1 cellular context compared by ENCODE assay signal in the genomic region with DNA sequence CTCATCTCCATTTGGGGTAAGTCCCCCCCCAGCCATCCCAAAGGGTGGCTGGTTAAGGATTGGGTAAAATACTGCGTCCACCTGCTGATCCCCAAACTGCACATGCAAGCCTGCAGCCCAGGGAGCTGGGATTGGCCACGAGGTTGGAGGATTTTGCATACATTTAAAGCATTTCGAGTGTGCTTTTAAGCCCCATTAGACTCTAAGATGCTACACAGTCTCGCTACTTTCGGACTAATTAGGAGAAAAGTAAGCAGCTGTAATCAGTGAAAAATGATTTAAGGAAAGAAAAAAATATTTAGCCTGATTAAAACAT.
TF ChIP-seq lines count a peak whose summit lies in the region.

No MANE protein-coding gene starts in this region.

TF ChIP-seq in IMR-90, 13 proteins besides CTCF, POLR2A, EP300 and RAD21:
- no peak for TF ChIP-seq CHD1 (IDR thresholded peaks at IDR 0.05; ENCODE audit: low read depth, low read length)
- TF ChIP-seq RFX5 (IDR thresholded peaks at IDR 0.05; ENCODE audit: low read depth, low read length), result no peak
- TF ChIP-seq MAFK (IDR thresholded peaks at IDR 0.05; ENCODE audit: low read depth, low read length), result no peak
- TF ChIP-seq, protein P1, sequence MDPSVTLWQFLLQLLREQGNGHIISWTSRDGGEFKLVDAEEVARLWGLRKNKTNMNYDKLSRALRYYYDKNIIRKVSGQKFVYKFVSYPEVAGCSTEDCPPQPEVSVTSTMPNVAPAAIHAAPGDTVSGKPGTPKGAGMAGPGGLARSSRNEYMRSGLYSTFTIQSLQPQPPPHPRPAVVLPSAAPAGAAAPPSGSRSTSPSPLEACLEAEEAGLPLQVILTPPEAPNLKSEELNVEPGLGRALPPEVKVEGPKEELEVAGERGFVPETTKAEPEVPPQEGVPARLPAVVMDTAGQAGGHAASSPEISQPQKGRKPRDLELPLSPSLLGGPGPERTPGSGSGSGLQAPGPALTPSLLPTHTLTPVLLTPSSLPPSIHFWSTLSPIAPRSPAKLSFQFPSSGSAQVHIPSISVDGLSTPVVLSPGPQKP (IDR thresholded peaks at IDR 0.05; ENCODE audit: borderline replicate concordance, low read depth, low read length), result no peak
- TF ChIP-seq NFE2L2 (IDR thresholded peaks at IDR 0.05; ENCODE audit: low read depth, low read length), result no peak
- TF ChIP-seq MAZ (IDR thresholded peaks at IDR 0.05; ENCODE audit: borderline replicate concordance, low read depth, low read length), result no peak
- no peak for TF ChIP-seq MXI1 (IDR thresholded peaks at IDR 0.05; ENCODE audit: borderline replicate concordance, low read depth, low read length)
- no peak for TF ChIP-seq FOS (IDR thresholded peaks at IDR 0.05; ENCODE audit: low read depth, low read length)
- no peak for TF ChIP-seq RCOR1 (IDR thresholded peaks at IDR 0.05; ENCODE audit: insufficient replicate concordance, low read length)
- no peak for TF ChIP-seq BHLHE40 (IDR thresholded peaks at IDR 0.05; ENCODE audit: low read depth, low read length)
- TF ChIP-seq, protein P2, sequence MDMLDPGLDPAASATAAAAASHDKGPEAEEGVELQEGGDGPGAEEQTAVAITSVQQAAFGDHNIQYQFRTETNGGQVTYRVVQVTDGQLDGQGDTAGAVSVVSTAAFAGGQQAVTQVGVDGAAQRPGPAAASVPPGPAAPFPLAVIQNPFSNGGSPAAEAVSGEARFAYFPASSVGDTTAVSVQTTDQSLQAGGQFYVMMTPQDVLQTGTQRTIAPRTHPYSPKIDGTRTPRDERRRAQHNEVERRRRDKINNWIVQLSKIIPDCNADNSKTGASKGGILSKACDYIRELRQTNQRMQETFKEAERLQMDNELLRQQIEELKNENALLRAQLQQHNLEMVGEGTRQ (IDR thresholded peaks at IDR 0.05; ENCODE audit: low read depth, low read length), result no peak
- no peak for TF ChIP-seq CEBPB (IDR thresholded peaks at IDR 0.05; ENCODE audit: low read depth, low read length)
- TF ChIP-seq SMC3 (IDR thresholded peaks at IDR 0.05; ENCODE audit: low read depth, low read length), result no peak
